Comparison of ENCODE assay signal across 7 cellular contexts in genomic region chr12:14364583-14365271, GRCh38. TPM values are rescaled to one million over a fixed set of nuclear protein-coding genes. Genes with fewer than 3 reads are reported as not detected.
DNase-seq lines count a peak whose midpoint lies in the region; ATAC-seq and TF ChIP-seq lines count a peak whose summit lies in the region.

No MANE protein-coding gene starts in this region.

- peak overlapping the region; percentile 94; the same call in 1 of the 2 replicates for H3K9ac ChIP-seq in iPS-20b (ENCODE audit: low read depth, low read length)

- no peak for TF ChIP-seq EP300 in stomach (IDR thresholded peaks at IDR 0.05)

- peaks cover 4% of the 10 kb centered on the region; the same call in 1 of the 2 replicates for H3K27me3 Mint-ChIP-seq in HFFc6 (ENCODE audit: insufficient read depth)
- no peaks in the 10 kb centered on the region for H3K27me3 Mint-ChIP-seq in activated T-helper 17 cell treated with anti-CD3 and anti-CD28 coated beads, Interleukin-2, amount 50 U/mL, for 72 hours

- peaks cover 16% of the 10 kb centered on the region for H3K36me3 Mint-ChIP-seq in HFFc6 (ENCODE audit: low read depth)
- H3K36me3 Mint-ChIP-seq in activated T-helper 17 cell treated with anti-CD3 and anti-CD28 coated beads, Interleukin-2, amount 50 U/mL, for 72 hours (ENCODE audit: low read depth): peaks cover 31% of the 10 kb centered on the region

- H3K4me1 Mint-ChIP-seq in HFFc6 (ENCODE audit: low read depth): peaks cover 36% of the 10 kb centered on the region
- H3K4me1 Mint-ChIP-seq in activated T-helper 17 cell treated with anti-CD3 and anti-CD28 coated beads, Interleukin-2, amount 50 U/mL, for 72 hours: peaks cover 6% of the 10 kb centered on the region

- peak overlapping the region; percentile 86 for H3K4me3 Mint-ChIP-seq in HFFc6
- H3K4me3 Mint-ChIP-seq in activated T-helper 17 cell treated with anti-CD3 and anti-CD28 coated beads, Interleukin-2, amount 50 U/mL, for 72 hours: peak overlapping the region; percentile 83

- peaks cover 8% of the 10 kb centered on the region; the same call in 1 of the 2 replicates for H3K36me3 ChIP-seq in iPS-20b (ENCODE audit: insufficient read depth, low read depth, low read length)
- H3K36me3 ChIP-seq in stomach: peaks cover 0 to 6% (median 2%) of the 10 kb centered on the region in 4 donors

- TF ChIP-seq POLR2A in stomach (IDR thresholded peaks at IDR 0.05): no peak

- DNase-seq in HFFc6 (no peak), stomach (no peak), occipital lobe (lab: John Stamatoyannopoulos, UW) (no peak)

- H3K4me1 ChIP-seq in iPS-20b (ENCODE audit: insufficient read depth, low read length) (peaks cover 4% of the 10 kb centered on the region; the same call in 1 of the 2 replicates), stomach (peaks cover 0 to 22% (median 12%) of the 10 kb centered on the region in 4 donors)

- H3K27ac Mint-ChIP-seq in HFFc6: peak overlapping the region; percentile 86
- peak overlapping the region; percentile 92 for H3K27ac Mint-ChIP-seq in activated T-helper 17 cell treated with anti-CD3 and anti-CD28 coated beads, Interleukin-2, amount 50 U/mL, for 72 hours

- ATAC-seq in activated T-helper 17 cell treated with anti-CD3 and anti-CD28 coated beads, Interleukin-2, amount 50 U/mL, for 72 hours (replicated peaks): no peak
- ATAC-seq in GM18867 (IDR thresholded peaks at IDR 0.05; ENCODE audit: unreplicated experiment): no peak
- no peak for ATAC-seq in HG03439 (IDR thresholded peaks at IDR 0.05; ENCODE audit: unreplicated experiment)

- H3K4me3 ChIP-seq in iPS-20b (ENCODE audit: low read length) (peak overlapping the region; percentile 94), stomach (peak overlapping the region; percentile 56 to 74 (median 59))

- intact Hi-C loops in stomach (cut with DNase I; ENCODE audit: low total_unique reads): no loop called here

- H3K27ac ChIP-seq in iPS-20b (ENCODE audit: low read length): no peak overlapping the region
- peak overlapping the region; percentile 31 to 99 (median 97) for H3K27ac ChIP-seq in stomach

- H3K27me3 ChIP-seq in iPS-20b (ENCODE audit: insufficient read depth, low read length) (no peaks in the 10 kb centered on the region), stomach (no peaks in the 10 kb centered on the region)

- H3K9me3 Mint-ChIP-seq in HFFc6: peaks cover 5% of the 10 kb centered on the region
- H3K9me3 Mint-ChIP-seq in activated T-helper 17 cell treated with anti-CD3 and anti-CD28 coated beads, Interleukin-2, amount 50 U/mL, for 72 hours: peaks cover 3% of the 10 kb centered on the region

- TF ChIP-seq CTCF in HFFc6 (IDR thresholded peaks at IDR 0.05): no peak
- no peak for TF ChIP-seq CTCF in stomach (IDR thresholded peaks at IDR 0.05)

- WGBS in stomach, 5 donors: 90 to 94% (median 93%) methylated on average over 8 of the region's 8 CpGs

- H3K9me3 ChIP-seq in iPS-20b (ENCODE audit: insufficient read depth, low read depth, low read length): no peaks in the 10 kb centered on the region
- no peaks in the 10 kb centered on the region for H3K9me3 ChIP-seq in stomach

RNA-seq across cellular contexts. Expression of gene ATF7IP, which starts 0.8 kb away (rescaled TPM):
- total RNA-seq in HFFc6 (2021; fragmentation: NEBNext Ultra II Directional; extraction: Animal tissue kit (Norgen Biotek cat#: 25700)): 10 to 100 TPM; 38.3 to 47.3 (median 41.7) TPM
- total RNA-seq in activated T-helper 17 cell treated with anti-CD3 and anti-CD28 coated beads, Interleukin-2, amount 50 U/mL, for 72 hours: 100 to 1,000 TPM in 1 of 2 donors, 10 to 100 TPM in 1; 72.8 to 122 TPM
- total RNA-seq in stomach (10 to 100 TPM; 47.5 to 91.0 (median 84.8) TPM), occipital lobe (77.5 TPM)
- polyA plus RNA-seq in stomach: 1 to 10 TPM; 4.9 to 6.5 (median 5.7) TPM
